ENCODE assay signal across 8 cellular contexts in genomic region chr1:236524892-236525179, GRCh38. TPM values are rescaled to one million over a fixed set of nuclear protein-coding genes. Genes with fewer than 3 reads are reported as not detected.
A peak's percentile ranks its signal among the peaks of the same experiment; 100 is the strongest.
DNase-seq lines count a peak whose midpoint lies in the region; ATAC-seq lines count a peak whose summit lies in the region.

No MANE protein-coding gene starts in this region.

- no peaks in the 10 kb centered on the region for H3K27me3 Mint-ChIP-seq in activated naive CD8-positive, alpha-beta T cell treated with anti-CD3 and anti-CD28 coated beads, Interleukin-2, amount 10 ng/mL, durations not matched to agents 7 days and 5 days

- peak overlapping the region; percentile 97 for H3K4me3 Mint-ChIP-seq in activated naive CD8-positive, alpha-beta T cell treated with anti-CD3 and anti-CD28 coated beads, Interleukin-2, amount 10 ng/mL, durations not matched to agents 7 days and 5 days

- no peaks in the 10 kb centered on the region for H3K27me3 ChIP-seq in BLaER1
- no peaks in the 10 kb centered on the region for H3K27me3 ChIP-seq in mesenchymal stem cell (ENCODE audit: control insufficient read depth in 1 of 2, insufficient read depth in 1 of 2, low read length in 2 of 2)

- H2BK120ac ChIP-seq in mesenchymal stem cell (ENCODE audit: low read depth, low read length), result no peak overlapping the region

- no peak overlapping the region for H2BK12ac ChIP-seq in mesenchymal stem cell (ENCODE audit: low read length in 2 of 2)

- H4K20me1 ChIP-seq in BLaER1, result no peaks in the 10 kb centered on the region

- H3K4me3 ChIP-seq in BLaER1, result peak overlapping the region; percentile 84
- peak overlapping the region in 1 of 2 experiments; percentile 95 for H3K4me3 ChIP-seq in mesenchymal stem cell (ENCODE audit: insufficient read depth in 1 of 2, low read depth in 1 of 2, low read length in 2 of 2)

- H3K18ac ChIP-seq in mesenchymal stem cell (ENCODE audit: low read depth in 1 of 2, low read length in 2 of 2), result no peak overlapping the region

- no peak overlapping the region for H2BK5ac ChIP-seq in mesenchymal stem cell (ENCODE audit: low read depth, low read length, poor library complexity, severe bottlenecking)

- peak overlapping the region; percentile 93 for H3K4me2 ChIP-seq in BLaER1
- H3K4me2 ChIP-seq in mesenchymal stem cell (ENCODE audit: low read length, poor library complexity, severe bottlenecking), result peak overlapping the region; percentile 85

- H3K4ac ChIP-seq in mesenchymal stem cell (ENCODE audit: low read depth in 1 of 2, low read length in 2 of 2), result no peak overlapping the region

- no peak overlapping the region for H4K91ac ChIP-seq in mesenchymal stem cell (ENCODE audit: low read length)

- POLR2A ChIA-PET in activated naive CD8-positive, alpha-beta T cell treated with anti-CD3 and anti-CD28 coated beads, Interleukin-2, amount 10 ng/mL, durations not matched to agents 7 days and 5 days (lab: Charles Lee), result no interaction called here

- 58% methylated on average over 1 of the region's 3 CpGs for WGBS in mesenchymal stem cell

- peak overlapping the region; percentile 98 for H3K27ac Mint-ChIP-seq in activated naive CD8-positive, alpha-beta T cell treated with anti-CD3 and anti-CD28 coated beads, Interleukin-2, amount 10 ng/mL, durations not matched to agents 7 days and 5 days

- no peak overlapping the region for H2AK5ac ChIP-seq in mesenchymal stem cell (ENCODE audit: low read length, severe bottlenecking)

- H3K9ac ChIP-seq in BLaER1, result peak overlapping the region; percentile 80
- H3K9ac ChIP-seq in mesenchymal stem cell (ENCODE audit: low read length), result peak overlapping the region; percentile 91

- no peak overlapping the region for H3K23ac ChIP-seq in mesenchymal stem cell (ENCODE audit: low read length in 2 of 2)

- peaks cover 11% of the 10 kb centered on the region for H3K4me1 Mint-ChIP-seq in activated naive CD8-positive, alpha-beta T cell treated with anti-CD3 and anti-CD28 coated beads, Interleukin-2, amount 10 ng/mL, durations not matched to agents 7 days and 5 days

- no peak for DNase-seq in activated naive CD8-positive, alpha-beta T cell treated with anti-CD3 and anti-CD28 coated beads, Interleukin-2, amount 10 ng/mL, durations not matched to agents 7 days and 5 days
- DNase-seq in mesenchymal stem cell, result no peak
- no peak for DNase-seq in stimulated activated CD4-positive, alpha-beta T cell treated with anti-CD3 and anti-CD28 coated beads, Interleukin-12 subunit alpha, Interleukin-12 subunit beta, amount 100 ng/mL, for 4 hours
- DNase-seq in DMS53 (lab: John Stamatoyannopoulos, UW), result no peak

- H3K4me1 ChIP-seq in BLaER1 (peaks cover 24% of the 10 kb centered on the region), mesenchymal stem cell (ENCODE audit: control insufficient read depth, insufficient read depth, low read depth, low read length) (peaks cover 7% of the 10 kb centered on the region)

- ATAC-seq in HG02610 (IDR thresholded peaks at IDR 0.05; ENCODE audit: unreplicated experiment) (peak; percentile 7), GM19023 (IDR thresholded peaks at IDR 0.05; ENCODE audit: unreplicated experiment) (no peak), GM18870 (IDR thresholded peaks at IDR 0.05; ENCODE audit: unreplicated experiment) (no peak)
- ATAC-seq in activated naive CD8-positive, alpha-beta T cell treated with anti-CD3 and anti-CD28 coated beads, Interleukin-2, amount 10 ng/mL, durations not matched to agents 7 days and 5 days (ENCODE audit: low read depth), result no peak

- H3K14ac ChIP-seq in mesenchymal stem cell (ENCODE audit: low read length in 2 of 2), result no peak overlapping the region

- H3K9me3 ChIP-seq in BLaER1 (no peaks in the 10 kb centered on the region), mesenchymal stem cell (ENCODE audit: control insufficient read depth, low read length) (no peaks in the 10 kb centered on the region)

- no peak overlapping the region for H2AFZ ChIP-seq in mesenchymal stem cell (ENCODE audit: low read depth, low read length)

- peaks cover 11% of the 10 kb centered on the region for H3K79me1 ChIP-seq in mesenchymal stem cell (replicated peaks; ENCODE audit: low read length, poor library complexity, severe bottlenecking)

- H3K36me3 ChIP-seq in BLaER1 (peaks cover 29% of the 10 kb centered on the region), mesenchymal stem cell (ENCODE audit: control insufficient read depth in 1 of 2, insufficient read depth in 2 of 2, low read depth in 1 of 2, low read length in 2 of 2) (peaks cover 4 to 23% of the 10 kb centered on the region in 2 experiments)

- H3K9me3 Mint-ChIP-seq in activated naive CD8-positive, alpha-beta T cell treated with anti-CD3 and anti-CD28 coated beads, Interleukin-2, amount 10 ng/mL, durations not matched to agents 7 days and 5 days, result no peaks in the 10 kb centered on the region

- H3K36me3 Mint-ChIP-seq in activated naive CD8-positive, alpha-beta T cell treated with anti-CD3 and anti-CD28 coated beads, Interleukin-2, amount 10 ng/mL, durations not matched to agents 7 days and 5 days, result peaks cover 13% of the 10 kb centered on the region

- H4K8ac ChIP-seq in mesenchymal stem cell (ENCODE audit: low read length), result no peak overlapping the region

- H3K27ac ChIP-seq in BLaER1 (peak overlapping the region; percentile 79), mesenchymal stem cell (ENCODE audit: low read length, poor library complexity, severe bottlenecking) (no peak overlapping the region)

- H2BK15ac ChIP-seq in mesenchymal stem cell (ENCODE audit: low read depth, poor library complexity, severe bottlenecking), result no peak overlapping the region

RNA-seq across cellular contexts. Expression of gene LGALS8, which starts 1.1 kb away (rescaled TPM):
- 100 to 1,000 TPM; 108 to 112 TPM for total RNA-seq in activated naive CD8-positive, alpha-beta T cell treated with anti-CD3 and anti-CD28 coated beads, Interleukin-2, amount 10 ng/mL, durations not matched to agents 7 days and 5 days
- polyA plus RNA-seq in mesenchymal stem cell (2013, experiment 1 of 2), result 48.8 TPM
- 48.3 TPM for polyA plus RNA-seq in mesenchymal stem cell (2013, experiment 2 of 2)
